16 cellular contexts compared by ENCODE assay signal in the genomic region with DNA sequence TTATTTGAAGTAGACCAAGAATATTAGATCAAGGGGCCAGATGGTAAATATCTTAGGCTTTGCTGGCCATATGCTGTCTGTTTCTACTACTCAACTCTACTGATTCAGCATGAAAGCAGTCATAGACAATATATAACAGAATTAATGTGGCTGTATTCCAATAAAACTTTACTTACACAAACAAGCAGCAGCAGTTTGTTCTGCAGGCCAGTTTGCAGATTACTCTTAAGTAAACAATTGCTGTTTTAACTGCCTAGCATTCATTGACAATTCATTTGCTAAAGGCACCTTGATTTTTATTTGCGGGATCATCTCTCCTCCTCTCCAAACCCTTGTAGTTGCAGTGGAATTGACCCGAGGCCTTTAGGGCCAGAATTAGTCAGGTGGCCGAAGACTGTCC.
A peak's percentile ranks its signal among the peaks of the same experiment; 100 is the strongest.
DNase-seq lines count a peak whose midpoint lies in the region; ATAC-seq and TF ChIP-seq lines count a peak whose summit lies in the region.
"Had no signal": no experiment of that assay in that cellular context is flagged by ENCODE, and none has a peak within 500 bp of the region (broad histone marks: within the 10 kb centered on the region; RNA-seq: fewer than 3 reads in every experiment).

No MANE protein-coding gene starts in this region.

- H3K4me3 Mint-ChIP-seq in T-helper 2 cell treated with Interferon-gamma antibody and Interleukin-4, amounts not matched to agents 5 μg/mL and 100 μg/mL, for 36 hours = no peak overlapping the region
- H3K4me3 Mint-ChIP-seq in CD4-positive, alpha-beta T cell = no peak overlapping the region
- H3K4me3 Mint-ChIP-seq: B cell; CD8-positive, alpha-beta T cell; T-helper 1 cell treated with Interleukin-12 subunit alpha and Interleukin-12 subunit beta and Interleukin-4 antibody, amounts not matched to agents 30 μg/mL and 1 μg/mL, for 36 hours had no signal

- H3K4me3 ChIP-seq in PC-3 (ENCODE audit: low read length) = no peak overlapping the region
- H3K4me3 ChIP-seq: PC-9, SK-N-MC had no signal

- H3K79me2 ChIP-seq in PC-3 (ENCODE audit: low read length) = no peaks in the 10 kb centered on the region

- ATAC-seq in PC-3 = peak; percentile 77
- ATAC-seq in CD4-positive, alpha-beta T cell (ENCODE audit: poor library complexity) = no peak
- no peak for ATAC-seq in HG03342 (IDR thresholded peaks at IDR 0.05; ENCODE audit: unreplicated experiment)
- ATAC-seq: CD8-positive, alpha-beta T cell had no signal

- no peaks in the 10 kb centered on the region for H3F3A ChIP-seq in PC-3 (ENCODE audit: low read length, unreplicated experiment)

- no peak overlapping the region for H3K9ac ChIP-seq in PC-3 (ENCODE audit: low read length)

- no peaks in the 10 kb centered on the region for H3K4me1 Mint-ChIP-seq in T-helper 2 cell treated with Interferon-gamma antibody and Interleukin-4, amounts not matched to agents 5 μg/mL and 100 μg/mL, for 36 hours (ENCODE audit: low read depth)
- H3K4me1 Mint-ChIP-seq in CD4-positive, alpha-beta T cell (ENCODE audit: low read depth) = no peaks in the 10 kb centered on the region
- H3K4me1 Mint-ChIP-seq: B cell had no signal

- H3K27ac Mint-ChIP-seq in T-helper 2 cell treated with Interferon-gamma antibody and Interleukin-4, amounts not matched to agents 5 μg/mL and 100 μg/mL, for 36 hours = no peak overlapping the region
- H3K27ac Mint-ChIP-seq in CD4-positive, alpha-beta T cell = no peak overlapping the region
- H3K27ac Mint-ChIP-seq: B cell; CD8-positive, alpha-beta T cell; T-helper 1 cell treated with Interleukin-12 subunit alpha and Interleukin-12 subunit beta and Interleukin-4 antibody, amounts not matched to agents 30 μg/mL and 1 μg/mL, for 36 hours had no signal

- POLR2A ChIA-PET in PC-3 (lab: Charles Lee; ENCODE audit: unreplicated experiment) = no interaction called here
- POLR2A ChIA-PET in CD4-positive, alpha-beta T cell (lab: Charles Lee) = no interaction called here

- BruUV-seq in PC-3 (replicated peaks; lab: Mats Ljungman, UMichigan) = no TSS peak

- peak; percentile 74 for DNase-seq in DMS 273 treated with DMSO at 0.1 percent for 48 hours (lab: John Stamatoyannopoulos, UW)
- peak; percentile 78 to 95 for DNase-seq in NCI-H524 (lab: John Stamatoyannopoulos, UW)
- peak; percentile 32 for DNase-seq in PC-3
- no peak for DNase-seq in T-helper 2 cell treated with Interferon-gamma antibody and Interleukin-4, amounts not matched to agents 5 μg/mL and 100 μg/mL, for 36 hours (ENCODE audit: low spot score)
- no peak for DNase-seq in CD4-positive, alpha-beta T cell
- no peak for DNase-seq in GDM1 (lab: John Stamatoyannopoulos, UW)
- DNase-seq: CD8-positive, alpha-beta T cell; EL; HCEC 1CT; NCI-H187 treated with DMSO at 0.1 percent for 48 hours; PC-9 had no signal

- H3K27ac ChIP-seq in 22Rv1 (peak overlapping the region; percentile 63), PC-3 (ENCODE audit: low read length) (no peak overlapping the region)
- no peak overlapping the region for H3K27ac ChIP-seq in CD4-positive, alpha-beta T cell (ENCODE audit: low read depth, low read length)
- H3K27ac ChIP-seq: PC-9, SK-N-MC had no signal

- no peak for TF ChIP-seq CTCF in 22Rv1 (IDR thresholded peaks at IDR 0.05)
- no peak for TF ChIP-seq CTCF in PC-3 (conservative IDR thresholded peaks at IDR 0.05; ENCODE audit: low read depth, low read length)
- no peak for TF ChIP-seq CTCF in CD4-positive, alpha-beta T cell (IDR thresholded peaks at IDR 0.05)

- H3K9me3 ChIP-seq in PC-3 (ENCODE audit: low read length) = no peaks in the 10 kb centered on the region
- H3K9me3 ChIP-seq in CD4-positive, alpha-beta T cell (ENCODE audit: control insufficient read depth, low read length) = peaks cover 3% of the 10 kb centered on the region

- no peaks in the 10 kb centered on the region for H3K27me3 ChIP-seq in PC-3 (ENCODE audit: low read length)
- no peaks in the 10 kb centered on the region for H3K27me3 ChIP-seq in CD4-positive, alpha-beta T cell (ENCODE audit: control insufficient read depth, insufficient read depth, low read length)

- H3K36me3 ChIP-seq in PC-3 (ENCODE audit: low read depth, low read length) = no peaks in the 10 kb centered on the region

- H3K4me2 ChIP-seq in PC-3 (ENCODE audit: low read length) = no peak overlapping the region
- H3K4me2 ChIP-seq: PC-9 had no signal

- H3K36me3 Mint-ChIP-seq in T-helper 2 cell treated with Interferon-gamma antibody and Interleukin-4, amounts not matched to agents 5 μg/mL and 100 μg/mL, for 36 hours (ENCODE audit: low read depth) = no peaks in the 10 kb centered on the region
- H3K36me3 Mint-ChIP-seq in CD4-positive, alpha-beta T cell (ENCODE audit: low read depth) = no peaks in the 10 kb centered on the region
- H3K36me3 Mint-ChIP-seq: CD8-positive, alpha-beta T cell had no signal

- no peak overlapping the region for H2AFZ ChIP-seq in PC-3 (ENCODE audit: low read length)
- H2AFZ ChIP-seq: PC-9 had no signal

- H3K9me2 ChIP-seq in PC-3 (replicated peaks; ENCODE audit: low read length) = no peaks in the 10 kb centered on the region

- no peaks in the 10 kb centered on the region for H3K4me1 ChIP-seq in PC-3 (ENCODE audit: insufficient read depth, low read length)

- peaks cover 15% of the 10 kb centered on the region for H3K9me3 Mint-ChIP-seq in T-helper 2 cell treated with Interferon-gamma antibody and Interleukin-4, amounts not matched to agents 5 μg/mL and 100 μg/mL, for 36 hours
- peaks cover 16% of the 10 kb centered on the region for H3K9me3 Mint-ChIP-seq in CD4-positive, alpha-beta T cell

- intact Hi-C loops in PC-3 (cut with micrococcal nuclease) = no loop called here
- intact Hi-C loops in CD4-positive, alpha-beta T cell (cut with DNase I, micrococcal nuclease) = no loop called here

- H4K20me1 ChIP-seq in PC-3 (ENCODE audit: low read length) = no peaks in the 10 kb centered on the region

- no peaks in the 10 kb centered on the region for H3K27me3 Mint-ChIP-seq in T-helper 2 cell treated with Interferon-gamma antibody and Interleukin-4, amounts not matched to agents 5 μg/mL and 100 μg/mL, for 36 hours (ENCODE audit: low read depth)
- no peaks in the 10 kb centered on the region for H3K27me3 Mint-ChIP-seq in CD4-positive, alpha-beta T cell
- H3K27me3 Mint-ChIP-seq: B cell had no signal

- CTCF ChIA-PET in PC-3 (lab: Charles Lee) = no interaction called here
- CTCF ChIA-PET in CD4-positive, alpha-beta T cell (lab: Charles Lee) = no interaction called here

Comparison
In these comparisons a context has a peak if more than half of its experiments do, and no peak if none do; other contexts are left out.
1. DNase-seq: peak in DMS 273 treated with DMSO at 0.1 percent for 48 hours (single experiment), NCI-H524 (2 of 2) and PC-3 (single experiment); none in T-helper 2 cell treated with Interferon-gamma antibody and Interleukin-4, amounts not matched to agents 5 μg/mL and 100 μg/mL, for 36 hours (single experiment), CD4-positive, alpha-beta T cell (0 of 10) and GDM1 (single experiment).